Comparison of ENCODE assay signal across 17 cellular contexts in genomic region chr12:79945455-79945854, GRCh38. TPM values are rescaled to one million over a fixed set of nuclear protein-coding genes. Genes with fewer than 3 reads are reported as not detected.
A peak's percentile ranks its signal among the peaks of the same experiment; 100 is the strongest.
DNase-seq lines count a peak whose midpoint lies in the region; ATAC-seq, FAIRE-seq and TF ChIP-seq lines count a peak whose summit lies in the region.
"Had no signal": no experiment of that assay in that cellular context is flagged by ENCODE, and none has a peak within 500 bp of the region (broad histone marks: within the 10 kb centered on the region; RNA-seq: fewer than 3 reads in every experiment).

No MANE protein-coding gene starts in this region.

- FAIRE-seq in HepG2 (lab: Jason Lieb, UNC): no peak
- FAIRE-seq: G401.6, GM12892 had no signal

- TF ChIP-seq POLR2A in HepG2 (IDR thresholded peaks at IDR 0.05; ENCODE audit: insufficient read depth in 1 of 2, low read depth in 2 of 2, low read length in 2 of 2): no peak

- H3K9me3 ChIP-seq in endocrine pancreas (ENCODE audit: control insufficient read depth, low read length): no peaks in the 10 kb centered on the region
- no peaks in the 10 kb centered on the region for H3K9me3 ChIP-seq in HepG2 (ENCODE audit: low read length)
- H3K9me3 ChIP-seq: Caco-2, HAP-1 had no signal

- H3K36me3 ChIP-seq in endocrine pancreas (ENCODE audit: control insufficient read depth, insufficient read depth, low read length): no peaks in the 10 kb centered on the region
- no peaks in the 10 kb centered on the region for H3K36me3 ChIP-seq in HepG2 (replicated peaks in 1 of 2; ENCODE audit: control insufficient read depth in 1 of 2, insufficient read depth in 2 of 2, low read length in 2 of 2)
- H3K36me3 ChIP-seq: HAP-1 had no signal

- peaks cover 4% of the 10 kb centered on the region for H3K4me1 ChIP-seq in endocrine pancreas (ENCODE audit: control insufficient read depth, insufficient read depth, low read length)
- H3K4me1 ChIP-seq in HepG2 (ENCODE audit: insufficient read depth, low read length): peaks cover 12% of the 10 kb centered on the region
- H3K4me1 ChIP-seq: Caco-2, HAP-1 had no signal

- POLR2A ChIA-PET in HepG2 (lab: Yijun Ruan, JAX): interaction anchor here (1.8 kb wide), 1 partner anchor 10 kb away, joined by 4 read pairs; no protein-coding TSS in a partner anchor

- no TSS peak for BruUV-seq in HepG2 (replicated peaks; lab: Mats Ljungman, UMichigan)

- intact Hi-C loops in HepG2 (cut with micrococcal nuclease; ENCODE audit: unreplicated experiment) (no loop called here), Right ventricle myocardium superior (cut with DNase I) (no loop called here)

- H3K4me3 ChIP-seq in endocrine pancreas (ENCODE audit: control insufficient read depth, insufficient read depth, low read length) (peak overlapping the region; percentile 45), HepG2 (replicated peaks in 1 of 3; ENCODE audit: insufficient read depth in 1 of 3, low read depth in 2 of 3, low read length in 3 of 3) (no peak overlapping the region)
- H3K4me3 ChIP-seq: HAP-1 had no signal

- no peak overlapping the region for H3K27ac ChIP-seq in HepG2 (ENCODE audit: extremely low read length, insufficient read depth, low read length)
- H3K27ac ChIP-seq: C4-2B had no signal

- in situ Hi-C loops in HepG2 (cut with HindIII; ENCODE audit: extremely low pct_ligation_motif_present, low pct_unique_long_range_greater_than_20kb): no loop called here

- H3K79me2 ChIP-seq in HepG2 (ENCODE audit: insufficient read depth, low read length): no peaks in the 10 kb centered on the region

- H3K9ac ChIP-seq in endocrine pancreas (ENCODE audit: control insufficient read depth, insufficient read depth, low read length) (no peak overlapping the region), HepG2 (ENCODE audit: insufficient read depth, low read depth, low read length) (no peak overlapping the region)

- no peaks in the 10 kb centered on the region for H4K20me1 ChIP-seq in HepG2 (ENCODE audit: insufficient read depth, low read length)

- no peak for TF ChIP-seq CTCF in HepG2 (CRISPR knock-in tag; IDR thresholded peaks at IDR 0.05)

- DNase-seq in NCI-H526 treated with DMSO at 0.1 percent for 48 hours (lab: John Stamatoyannopoulos, UW): peak; percentile 67
- no peak for DNase-seq in HepG2 (ENCODE audit: low spot score)
- no peak for DNase-seq in NCI-H2227 (lab: John Stamatoyannopoulos, UW; ENCODE audit: unreplicated experiment)
- no peak for DNase-seq in Right ventricle myocardium superior
- no peak for DNase-seq in C1 segment of cervical spinal cord (lab: John Stamatoyannopoulos, UW)
- no peak for DNase-seq in activated effector memory CD4-positive, alpha-beta T cell treated with anti-CD3 and anti-CD28 coated beads, Interleukin-2, amount 50 U/mL, for 16 hours
- DNase-seq: Caco-2; CD4-positive, CD25-positive, alpha-beta regulatory T cell; CD8-positive, alpha-beta T cell; DMS153; DND-41; HFFc6 had no signal

- H3K4me2 ChIP-seq in HepG2 (ENCODE audit: low read depth, low read length): peak overlapping the region; percentile 48

- TF ChIP-seq EP300 in HepG2 (IDR thresholded peaks at IDR 0.05; ENCODE audit: low read depth in 2 of 2, low read length in 2 of 2) (no peak), HepG2 (CRISPR knock-in tag; IDR thresholded peaks at IDR 0.05; ENCODE audit: borderline replicate concordance) (no peak)

- ATAC-seq in HepG2 (peak; percentile 68), Right ventricle myocardium superior (ENCODE audit: poor library complexity) (no peak)
- ATAC-seq: CD8-positive, alpha-beta T cell had no signal

- CTCF ChIA-PET in HepG2 (lab: Yijun Ruan, JAX; ENCODE audit: low intra/inter-chr PET ratio, low total read pairs): no interaction called here

- no peaks in the 10 kb centered on the region for H3K27me3 ChIP-seq in endocrine pancreas (ENCODE audit: control insufficient read depth, insufficient read depth, low read length)
- no peaks in the 10 kb centered on the region for H3K27me3 ChIP-seq in HepG2 (ENCODE audit: control insufficient read depth in 1 of 2, insufficient read depth in 2 of 2, low read length in 2 of 2)

- TF ChIP-seq RAD21 in HepG2 (CRISPR knock-in tag; IDR thresholded peaks at IDR 0.05): no peak

- no peak overlapping the region for H2AFZ ChIP-seq in HepG2 (ENCODE audit: low read length)

- WGBS in HepG2 (ENCODE audit: low lambda C conversion rate): 0% methylated on average over 4 of the region's 4 CpGs

TF ChIP-seq in HepG2, 621 proteins besides CTCF, POLR2A, EP300 and RAD21 (continues in another document):
- no peak for TF ChIP-seq RFXANK (CRISPR knock-in tag; IDR thresholded peaks at IDR 0.05)
- no peak for TF ChIP-seq ESRRA (CRISPR knock-in tag; IDR thresholded peaks at IDR 0.05; ENCODE audit: low read depth)
- no peak for TF ChIP-seq ZNF83 (CRISPR knock-in tag; IDR thresholded peaks at IDR 0.05; ENCODE audit: borderline replicate concordance)
- TF ChIP-seq ATF5 (CRISPR knock-in tag; IDR thresholded peaks at IDR 0.05; ENCODE audit: low read depth): no peak
- no peak for TF ChIP-seq ZBTB25 (CRISPR knock-in tag; IDR thresholded peaks at IDR 0.05)
- TF ChIP-seq, protein P1, sequence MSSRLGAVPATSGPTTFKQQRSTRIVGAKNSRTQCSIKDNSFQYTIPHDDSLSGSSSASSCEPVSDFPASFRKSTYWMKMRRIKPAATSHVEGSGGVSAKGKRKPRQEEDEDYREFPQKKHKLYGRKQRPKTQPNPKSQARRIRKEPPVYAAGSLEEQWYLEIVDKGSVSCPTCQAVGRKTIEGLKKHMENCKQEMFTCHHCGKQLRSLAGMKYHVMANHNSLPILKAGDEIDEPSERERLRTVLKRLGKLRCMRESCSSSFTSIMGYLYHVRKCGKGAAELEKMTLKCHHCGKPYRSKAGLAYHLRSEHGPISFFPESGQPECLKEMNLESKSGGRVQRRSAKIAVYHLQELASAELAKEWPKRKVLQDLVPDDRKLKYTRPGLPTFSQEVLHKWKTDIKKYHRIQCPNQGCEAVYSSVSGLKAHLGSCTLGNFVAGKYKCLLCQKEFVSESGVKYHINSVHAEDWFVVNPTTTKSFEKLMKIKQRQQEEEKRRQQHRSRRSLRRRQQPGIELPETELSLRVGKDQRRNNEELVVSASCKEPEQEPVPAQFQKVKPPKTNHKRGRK (CRISPR knock-in tag; IDR thresholded peaks at IDR 0.05): no peak
- no peak for TF ChIP-seq USF2 (IDR thresholded peaks at IDR 0.05; ENCODE audit: low read depth, low read length)
- TF ChIP-seq USF2 (CRISPR knock-in tag; IDR thresholded peaks at IDR 0.05; ENCODE audit: borderline replicate concordance): no peak

RNA-seq across cellular contexts. Expression of gene PPP1R12A, which starts 10.6 kb away (rescaled TPM):
- total RNA-seq in HepG2 (2016; rRNA removed; fragmentation: Illumina TruSeq; extraction: Trizol) (38.1 and 50.0 TPM in 2 replicates), Right ventricle myocardium superior (38.8 TPM)
- 9.5 and 9.7 TPM in 2 replicates for total RNA-seq in HepG2 (2016; cell fraction: cytosol; rRNA removed; fragmentation: Illumina TruSeq; extraction: Trizol; ENCODE audit: low read depth)
- total RNA-seq in HepG2 (2016; cell fraction: insoluble cytoplasmic fraction; rRNA removed; fragmentation: Illumina TruSeq; extraction: Trizol): 34.3 and 46.1 TPM in 2 replicates
- total RNA-seq in HepG2 (2016; cell fraction: membrane; rRNA removed; fragmentation: Illumina TruSeq; extraction: Trizol): 9.0 and 11.0 TPM in 2 replicates
- 71.8 and 85.6 TPM in 2 replicates for total RNA-seq in HepG2 (2016; cell fraction: nucleus; rRNA removed; fragmentation: Illumina TruSeq; extraction: Trizol)
- 15.2 and 23.8 TPM in 2 replicates for polyA plus RNA-seq in HepG2 (2011; rRNA removed)
- 5.3 and 7.6 TPM in 2 replicates for polyA plus RNA-seq in HepG2 (2011; cell fraction: cytosol; rRNA removed)
- polyA plus RNA-seq in HepG2 (2011; cell fraction: nucleus; rRNA removed): 20.0 and 20.9 TPM in 2 replicates
- polyA plus RNA-seq in HepG2 (2012): 14.8 and 21.7 TPM in 2 replicates
- 0.25 and 0.49 TPM in 2 replicates for polyA plus RNA-seq in HepG2 (2016; cell fraction: cytosol; fragmentation: Illumina TruSeq; extraction: Trizol; ENCODE audit: low read depth)
- polyA plus RNA-seq in HepG2 (2016; cell fraction: insoluble cytoplasmic fraction; fragmentation: Illumina TruSeq; extraction: Trizol; ENCODE audit: low read depth): 13.4 and 14.7 TPM in 2 replicates
- polyA plus RNA-seq in HepG2 (2016; cell fraction: membrane; fragmentation: Illumina TruSeq; extraction: Trizol; ENCODE audit: low read depth): 1.1 and 1.3 TPM in 2 replicates
- polyA plus RNA-seq in HepG2 (2016; cell fraction: nucleus; fragmentation: Illumina TruSeq; extraction: Trizol; ENCODE audit: insufficient read depth, low read depth): 32.1 and 35.6 TPM in 2 replicates
- polyA minus RNA-seq in HepG2 (2011; rRNA and poly(A)+ RNA removed; ENCODE audit: low replicate concordance): 46.9 and 51.1 TPM in 2 replicates
- polyA minus RNA-seq in HepG2 (2011; cell fraction: cytosol; rRNA and poly(A)+ RNA removed): 32.1 and 37.0 TPM in 2 replicates
- 148 and 194 TPM in 2 replicates for polyA minus RNA-seq in HepG2 (2011; cell fraction: nucleus; rRNA and poly(A)+ RNA removed)
